1 cellular context compared by ENCODE assay signal in the genomic region with DNA sequence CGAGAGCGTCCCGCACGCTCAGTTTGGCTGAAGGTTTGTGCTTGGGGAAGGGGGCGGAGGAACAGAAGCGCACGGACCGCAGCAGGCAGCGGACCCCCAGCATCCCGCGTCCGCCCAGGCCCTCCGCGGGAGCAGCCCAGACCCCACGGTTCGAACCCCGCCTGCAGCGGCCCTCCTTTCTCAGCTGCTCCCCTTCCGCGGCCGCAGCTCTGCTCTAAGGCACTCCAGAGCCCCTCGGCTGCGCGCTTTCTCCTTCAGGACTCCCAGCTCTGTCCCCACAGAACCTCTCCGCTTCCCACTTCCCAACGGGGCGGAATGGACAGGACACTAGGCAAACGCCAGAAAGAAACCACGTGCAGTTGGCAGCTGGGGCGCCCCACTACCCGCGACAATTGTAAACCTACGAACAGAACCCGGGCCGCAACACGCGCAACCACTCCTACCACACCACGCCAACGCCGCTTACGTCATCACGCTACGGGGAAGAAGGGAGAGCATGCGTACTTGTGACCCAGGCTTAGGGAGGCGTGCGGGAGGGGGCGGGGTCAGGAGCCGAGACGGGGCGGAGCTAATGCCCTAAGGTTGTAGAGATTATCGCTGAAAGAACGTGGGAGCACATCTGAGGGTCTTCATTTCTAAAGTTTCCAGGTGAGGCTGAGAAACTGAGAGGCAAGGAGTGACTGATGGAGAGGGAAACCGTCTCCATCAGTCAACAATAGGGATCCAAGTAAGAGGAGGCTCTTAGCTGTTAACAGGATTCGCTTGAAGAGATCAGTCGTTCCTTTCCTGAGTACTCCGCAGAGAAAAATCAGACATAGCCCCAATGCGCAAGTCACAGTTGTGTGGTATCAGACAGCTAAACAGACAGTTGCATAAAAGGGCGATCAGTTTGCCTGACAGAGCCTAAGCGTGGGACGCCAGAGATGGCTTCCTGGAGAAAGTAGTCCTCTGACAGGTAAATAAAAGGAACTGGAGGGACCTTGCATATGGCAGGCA.
TF ChIP-seq lines count a peak whose summit lies in the region.

A gene with protein sequence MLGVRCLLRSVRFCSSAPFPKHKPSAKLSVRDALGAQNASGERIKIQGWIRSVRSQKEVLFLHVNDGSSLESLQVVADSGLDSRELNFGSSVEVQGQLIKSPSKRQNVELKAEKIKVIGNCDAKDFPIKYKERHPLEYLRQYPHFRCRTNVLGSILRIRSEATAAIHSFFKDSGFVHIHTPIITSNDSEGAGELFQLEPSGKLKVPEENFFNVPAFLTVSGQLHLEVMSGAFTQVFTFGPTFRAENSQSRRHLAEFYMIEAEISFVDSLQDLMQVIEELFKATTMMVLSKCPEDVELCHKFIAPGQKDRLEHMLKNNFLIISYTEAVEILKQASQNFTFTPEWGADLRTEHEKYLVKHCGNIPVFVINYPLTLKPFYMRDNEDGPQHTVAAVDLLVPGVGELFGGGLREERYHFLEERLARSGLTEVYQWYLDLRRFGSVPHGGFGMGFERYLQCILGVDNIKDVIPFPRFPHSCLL (minus strand): TSS at position 479 of the 996 bp plus-strand sequence. CDS start 376 bp downstream, at position 103.

TF ChIP-seq in HepG2, 621 proteins besides CTCF, POLR2A, EP300 and RAD21 (continued from another document and continues in another):
- TF ChIP-seq MXI1 (IDR thresholded peaks at IDR 0.05; ENCODE audit: borderline replicate concordance, low read depth, low read length) (peak; percentile 97; the same call in 2 of the 3 replicates), ATF7-NPFF (CRISPR knock-in tag; IDR thresholded peaks at IDR 0.05; ENCODE audit: low read depth) (peak; percentile 77), SAFB2 (CRISPR knock-in tag; IDR thresholded peaks at IDR 0.05; ENCODE audit: borderline replicate concordance, low read depth) (no peak; the same call in 1 of the 2 replicates), NCOA2 (CRISPR knock-in tag; IDR thresholded peaks at IDR 0.05) (0 out of 2 replicates have a peak, but pooled peaks have one; percentile 31), ZMYM4 (CRISPR knock-in tag; IDR thresholded peaks at IDR 0.05) (peak; percentile 85), CC2D1A (CRISPR knock-in tag; IDR thresholded peaks at IDR 0.05) (no peak), ZSCAN31 (CRISPR knock-in tag; IDR thresholded peaks at IDR 0.05; ENCODE audit: low read depth) (peak; percentile 80; the same call in 1 of the 2 replicates), XRCC5 (optimal IDR thresholded peaks at IDR 0.05; ENCODE audit: low read length) (peak; percentile 21), ZNF329 (CRISPR knock-in tag; IDR thresholded peaks at IDR 0.05; ENCODE audit: low read depth) (no peak), ZZZ3 (CRISPR knock-in tag; IDR thresholded peaks at IDR 0.05; ENCODE audit: borderline replicate concordance) (peak; percentile 67), STAG1 (CRISPR knock-in tag; IDR thresholded peaks at IDR 0.05) (0 out of 2 replicates have a peak, but pooled peaks have one; percentile 3), SMYD3 (CRISPR knock-in tag; IDR thresholded peaks at IDR 0.05) (no peak), ZNF775 (CRISPR knock-in tag; IDR thresholded peaks at IDR 0.05; ENCODE audit: borderline replicate concordance) (no peak), PPARG (CRISPR knock-in tag; conservative IDR thresholded peaks at IDR 0.05) (no peak; the same call in 1 of the 2 replicates), HDAC1 (CRISPR knock-in tag; IDR thresholded peaks at IDR 0.05) (peak; percentile 93), BRD4 (CRISPR knock-in tag; IDR thresholded peaks at IDR 0.05) (peak; percentile 24; the same call in 1 of the 2 replicates), RARG (CRISPR knock-in tag; IDR thresholded peaks at IDR 0.05; ENCODE audit: low read depth) (no peak), ZFP36L2 (CRISPR knock-in tag; IDR thresholded peaks at IDR 0.05) (no peak), MTF2 (CRISPR knock-in tag; IDR thresholded peaks at IDR 0.05; ENCODE audit: borderline replicate concordance) (no peak), MTF1 (CRISPR knock-in tag; IDR thresholded peaks at IDR 0.05) (no peak), PRPF4 (IDR thresholded peaks at IDR 0.05; ENCODE audit: low read depth, low read length, poor library complexity, severe bottlenecking) (no peak), HMG20B (CRISPR knock-in tag; conservative IDR thresholded peaks at IDR 0.05) (no peak), ZNF703 (CRISPR knock-in tag; IDR thresholded peaks at IDR 0.05; ENCODE audit: borderline replicate concordance) (no peak)
- TF ChIP-seq, protein P1, sequence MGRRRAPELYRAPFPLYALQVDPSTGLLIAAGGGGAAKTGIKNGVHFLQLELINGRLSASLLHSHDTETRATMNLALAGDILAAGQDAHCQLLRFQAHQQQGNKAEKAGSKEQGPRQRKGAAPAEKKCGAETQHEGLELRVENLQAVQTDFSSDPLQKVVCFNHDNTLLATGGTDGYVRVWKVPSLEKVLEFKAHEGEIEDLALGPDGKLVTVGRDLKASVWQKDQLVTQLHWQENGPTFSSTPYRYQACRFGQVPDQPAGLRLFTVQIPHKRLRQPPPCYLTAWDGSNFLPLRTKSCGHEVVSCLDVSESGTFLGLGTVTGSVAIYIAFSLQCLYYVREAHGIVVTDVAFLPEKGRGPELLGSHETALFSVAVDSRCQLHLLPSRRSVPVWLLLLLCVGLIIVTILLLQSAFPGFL (CRISPR knock-in tag; IDR thresholded peaks at IDR 0.05), result no peak
- TF ChIP-seq, protein P2, sequence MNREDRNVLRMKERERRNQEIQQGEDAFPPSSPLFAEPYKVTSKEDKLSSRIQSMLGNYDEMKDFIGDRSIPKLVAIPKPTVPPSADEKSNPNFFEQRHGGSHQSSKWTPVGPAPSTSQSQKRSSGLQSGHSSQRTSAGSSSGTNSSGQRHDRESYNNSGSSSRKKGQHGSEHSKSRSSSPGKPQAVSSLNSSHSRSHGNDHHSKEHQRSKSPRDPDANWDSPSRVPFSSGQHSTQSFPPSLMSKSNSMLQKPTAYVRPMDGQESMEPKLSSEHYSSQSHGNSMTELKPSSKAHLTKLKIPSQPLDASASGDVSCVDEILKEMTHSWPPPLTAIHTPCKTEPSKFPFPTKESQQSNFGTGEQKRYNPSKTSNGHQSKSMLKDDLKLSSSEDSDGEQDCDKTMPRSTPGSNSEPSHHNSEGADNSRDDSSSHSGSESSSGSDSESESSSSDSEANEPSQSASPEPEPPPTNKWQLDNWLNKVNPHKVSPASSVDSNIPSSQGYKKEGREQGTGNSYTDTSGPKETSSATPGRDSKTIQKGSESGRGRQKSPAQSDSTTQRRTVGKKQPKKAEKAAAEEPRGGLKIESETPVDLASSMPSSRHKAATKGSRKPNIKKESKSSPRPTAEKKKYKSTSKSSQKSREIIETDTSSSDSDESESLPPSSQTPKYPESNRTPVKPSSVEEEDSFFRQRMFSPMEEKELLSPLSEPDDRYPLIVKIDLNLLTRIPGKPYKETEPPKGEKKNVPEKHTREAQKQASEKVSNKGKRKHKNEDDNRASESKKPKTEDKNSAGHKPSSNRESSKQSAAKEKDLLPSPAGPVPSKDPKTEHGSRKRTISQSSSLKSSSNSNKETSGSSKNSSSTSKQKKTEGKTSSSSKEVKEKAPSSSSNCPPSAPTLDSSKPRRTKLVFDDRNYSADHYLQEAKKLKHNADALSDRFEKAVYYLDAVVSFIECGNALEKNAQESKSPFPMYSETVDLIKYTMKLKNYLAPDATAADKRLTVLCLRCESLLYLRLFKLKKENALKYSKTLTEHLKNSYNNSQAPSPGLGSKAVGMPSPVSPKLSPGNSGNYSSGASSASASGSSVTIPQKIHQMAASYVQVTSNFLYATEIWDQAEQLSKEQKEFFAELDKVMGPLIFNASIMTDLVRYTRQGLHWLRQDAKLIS (CRISPR knock-in tag; IDR thresholded peaks at IDR 0.05), result no peak
- TF ChIP-seq, protein P3, sequence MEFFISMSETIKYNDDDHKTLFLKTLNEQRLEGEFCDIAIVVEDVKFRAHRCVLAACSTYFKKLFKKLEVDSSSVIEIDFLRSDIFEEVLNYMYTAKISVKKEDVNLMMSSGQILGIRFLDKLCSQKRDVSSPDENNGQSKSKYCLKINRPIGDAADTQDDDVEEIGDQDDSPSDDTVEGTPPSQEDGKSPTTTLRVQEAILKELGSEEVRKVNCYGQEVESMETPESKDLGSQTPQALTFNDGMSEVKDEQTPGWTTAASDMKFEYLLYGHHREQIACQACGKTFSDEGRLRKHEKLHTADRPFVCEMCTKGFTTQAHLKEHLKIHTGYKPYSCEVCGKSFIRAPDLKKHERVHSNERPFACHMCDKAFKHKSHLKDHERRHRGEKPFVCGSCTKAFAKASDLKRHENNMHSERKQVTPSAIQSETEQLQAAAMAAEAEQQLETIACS (CRISPR knock-in tag; IDR thresholded peaks at IDR 0.05), result no peak
- TF ChIP-seq, protein P4, sequence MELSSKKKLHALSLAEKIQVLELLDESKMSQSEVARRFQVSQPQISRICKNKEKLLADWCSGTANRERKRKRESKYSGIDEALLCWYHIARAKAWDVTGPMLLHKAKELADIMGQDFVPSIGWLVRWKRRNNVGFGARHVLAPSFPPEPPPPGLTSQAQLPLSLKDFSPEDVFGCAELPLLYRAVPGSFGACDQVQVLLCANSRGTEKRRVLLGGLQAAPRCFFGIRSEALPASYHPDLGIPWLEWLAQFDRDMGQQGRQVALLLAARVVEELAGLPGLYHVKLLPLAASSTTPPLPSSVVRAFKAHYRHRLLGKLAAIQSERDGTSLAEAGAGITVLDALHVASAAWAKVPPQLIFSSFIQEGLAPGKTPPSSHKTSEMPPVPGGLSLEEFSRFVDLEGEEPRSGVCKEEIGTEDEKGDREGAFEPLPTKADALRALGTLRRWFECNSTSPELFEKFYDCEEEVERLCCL (CRISPR knock-in tag; IDR thresholded peaks at IDR 0.05; ENCODE audit: borderline replicate concordance), result no peak
- TF ChIP-seq, protein P5, sequence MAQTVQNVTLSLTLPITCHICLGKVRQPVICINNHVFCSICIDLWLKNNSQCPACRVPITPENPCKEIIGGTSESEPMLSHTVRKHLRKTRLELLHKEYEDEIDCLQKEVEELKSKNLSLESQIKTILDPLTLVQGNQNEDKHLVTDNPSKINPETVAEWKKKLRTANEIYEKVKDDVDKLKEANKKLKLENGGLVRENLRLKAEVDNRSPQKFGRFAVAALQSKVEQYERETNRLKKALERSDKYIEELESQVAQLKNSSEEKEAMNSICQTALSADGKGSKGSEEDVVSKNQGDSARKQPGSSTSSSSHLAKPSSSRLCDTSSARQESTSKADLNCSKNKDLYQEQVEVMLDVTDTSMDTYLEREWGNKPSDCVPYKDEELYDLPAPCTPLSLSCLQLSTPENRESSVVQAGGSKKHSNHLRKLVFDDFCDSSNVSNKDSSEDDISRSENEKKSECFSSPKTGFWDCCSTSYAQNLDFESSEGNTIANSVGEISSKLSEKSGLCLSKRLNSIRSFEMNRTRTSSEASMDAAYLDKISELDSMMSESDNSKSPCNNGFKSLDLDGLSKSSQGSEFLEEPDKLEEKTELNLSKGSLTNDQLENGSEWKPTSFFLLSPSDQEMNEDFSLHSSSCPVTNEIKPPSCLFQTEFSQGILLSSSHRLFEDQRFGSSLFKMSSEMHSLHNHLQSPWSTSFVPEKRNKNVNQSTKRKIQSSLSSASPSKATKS (CRISPR knock-in tag; IDR thresholded peaks at IDR 0.05), result no peak
- TF ChIP-seq, protein P6, sequence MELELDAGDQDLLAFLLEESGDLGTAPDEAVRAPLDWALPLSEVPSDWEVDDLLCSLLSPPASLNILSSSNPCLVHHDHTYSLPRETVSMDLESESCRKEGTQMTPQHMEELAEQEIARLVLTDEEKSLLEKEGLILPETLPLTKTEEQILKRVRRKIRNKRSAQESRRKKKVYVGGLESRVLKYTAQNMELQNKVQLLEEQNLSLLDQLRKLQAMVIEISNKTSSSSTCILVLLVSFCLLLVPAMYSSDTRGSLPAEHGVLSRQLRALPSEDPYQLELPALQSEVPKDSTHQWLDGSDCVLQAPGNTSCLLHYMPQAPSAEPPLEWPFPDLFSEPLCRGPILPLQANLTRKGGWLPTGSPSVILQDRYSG (CRISPR knock-in tag; IDR thresholded peaks at IDR 0.05), result no peak
- TF ChIP-seq, protein P7, sequence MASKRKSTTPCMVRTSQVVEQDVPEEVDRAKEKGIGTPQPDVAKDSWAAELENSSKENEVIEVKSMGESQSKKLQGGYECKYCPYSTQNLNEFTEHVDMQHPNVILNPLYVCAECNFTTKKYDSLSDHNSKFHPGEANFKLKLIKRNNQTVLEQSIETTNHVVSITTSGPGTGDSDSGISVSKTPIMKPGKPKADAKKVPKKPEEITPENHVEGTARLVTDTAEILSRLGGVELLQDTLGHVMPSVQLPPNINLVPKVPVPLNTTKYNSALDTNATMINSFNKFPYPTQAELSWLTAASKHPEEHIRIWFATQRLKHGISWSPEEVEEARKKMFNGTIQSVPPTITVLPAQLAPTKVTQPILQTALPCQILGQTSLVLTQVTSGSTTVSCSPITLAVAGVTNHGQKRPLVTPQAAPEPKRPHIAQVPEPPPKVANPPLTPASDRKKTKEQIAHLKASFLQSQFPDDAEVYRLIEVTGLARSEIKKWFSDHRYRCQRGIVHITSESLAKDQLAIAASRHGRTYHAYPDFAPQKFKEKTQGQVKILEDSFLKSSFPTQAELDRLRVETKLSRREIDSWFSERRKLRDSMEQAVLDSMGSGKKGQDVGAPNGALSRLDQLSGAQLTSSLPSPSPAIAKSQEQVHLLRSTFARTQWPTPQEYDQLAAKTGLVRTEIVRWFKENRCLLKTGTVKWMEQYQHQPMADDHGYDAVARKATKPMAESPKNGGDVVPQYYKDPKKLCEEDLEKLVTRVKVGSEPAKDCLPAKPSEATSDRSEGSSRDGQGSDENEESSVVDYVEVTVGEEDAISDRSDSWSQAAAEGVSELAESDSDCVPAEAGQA (IDR thresholded peaks at IDR 0.05; ENCODE audit: low read depth), result peak; percentile 66; the same call in 1 of the 2 replicates
- TF ChIP-seq, protein P7 (CRISPR knock-in tag; IDR thresholded peaks at IDR 0.05; ENCODE audit: borderline replicate concordance), result no peak
